11 cellular contexts compared by ENCODE assay signal in genomic region chr9:106648799-106649198, GRCh38.
DNase-seq lines count a peak whose midpoint lies in the region; ATAC-seq and TF ChIP-seq lines count a peak whose summit lies in the region.
"Had no signal": no experiment of that assay in that cellular context is flagged by ENCODE, and none has a peak within 500 bp of the region (broad histone marks: within the 10 kb centered on the region; RNA-seq: fewer than 3 reads in every experiment).

No MANE protein-coding gene starts in this region.

- intact Hi-C loops in heart left ventricle (cut with DNase I) (loop anchor here in 6 of 10 donors (5.0 to 10.0 kb wide), 4 partner anchors 214 to 526 kb away; partner anchors contain the start of gene ZNF462 (in 4 of the 6)), left cardiac atrium (cut with DNase I) (no loop called here), thyroid gland (cut with DNase I) (loop anchor here (5.0 kb wide), 1 partner anchor 524 kb away; no protein-coding TSS in a partner anchor), esophagus squamous epithelium (cut with DNase I) (no loop called here)

- H3K4me1 ChIP-seq in heart left ventricle = no peaks in the 10 kb centered on the region
- no peaks in the 10 kb centered on the region for H3K4me1 ChIP-seq in thyroid gland
- H3K4me1 ChIP-seq in esophagus squamous epithelium = no peaks in the 10 kb centered on the region
- no peaks in the 10 kb centered on the region for H3K4me1 ChIP-seq in effector memory CD4-positive, alpha-beta T cell (ENCODE audit: control insufficient read depth, insufficient read depth, low read length, poor library complexity, severe bottlenecking)

- H3K36me3 ChIP-seq in heart left ventricle (no peaks in the 10 kb centered on the region), thyroid gland (no peaks in the 10 kb centered on the region), esophagus squamous epithelium (no peaks in the 10 kb centered on the region)
- no peaks in the 10 kb centered on the region for H3K36me3 ChIP-seq in effector memory CD4-positive, alpha-beta T cell (ENCODE audit: control insufficient read depth, insufficient read depth, low read length)

- ATAC-seq in heart left ventricle (no peak), left cardiac atrium (no peak)
- ATAC-seq: GM12878 had no signal

- WGBS in heart left ventricle, 4 donors = 34 to 48% (median 43%) methylated on average over 2 of the region's 2 CpGs
- 28 to 39% methylated on average over 2 of the region's 2 CpGs for WGBS in thyroid gland, 2 donors
- WGBS in esophagus squamous epithelium, 2 donors = 17 to 25% methylated on average over 2 of the region's 2 CpGs

- no peak for TF ChIP-seq POLR2A in heart left ventricle (IDR thresholded peaks at IDR 0.05)
- TF ChIP-seq POLR2A in thyroid gland (IDR thresholded peaks at IDR 0.05) = no peak
- TF ChIP-seq POLR2A in esophagus squamous epithelium (IDR thresholded peaks at IDR 0.05) = no peak

- DNase-seq in heart left ventricle (no peak), left cardiac atrium (no peak), RKO (ENCODE audit: low spot score) (peak; percentile 37), fibroblast of the conjunctiva (ENCODE audit: low read depth) (peak; percentile 10), thyroid gland (no peak), esophagus squamous epithelium (lab: John Stamatoyannopoulos, UW) (no peak), ecto neural progenitor cell (ENCODE audit: low spot score) (no peak)
- no peak for DNase-seq in effector memory CD4-positive, alpha-beta T cell
- DNase-seq: C1 segment of cervical spinal cord, occipital lobe had no signal

- TF ChIP-seq CTCF in heart left ventricle (IDR thresholded peaks at IDR 0.05) (peak in 8 of 12 donors; percentile 6 to 50 (median 34)), thyroid gland (IDR thresholded peaks at IDR 0.05) (peak in 5 of 6 experiments; percentile 10 to 53 (median 47)), esophagus squamous epithelium (IDR thresholded peaks at IDR 0.05) (peak in 1 of 6 experiments; percentile 33)

- H3K27ac ChIP-seq in heart left ventricle (no peak overlapping the region), thyroid gland (no peak overlapping the region), esophagus squamous epithelium (no peak overlapping the region)
- no peak overlapping the region for H3K27ac ChIP-seq in effector memory CD4-positive, alpha-beta T cell (ENCODE audit: insufficient read depth, low read length, poor library complexity, severe bottlenecking)

- H3K9me3 ChIP-seq in heart left ventricle (no peaks in the 10 kb centered on the region), thyroid gland (no peaks in the 10 kb centered on the region), esophagus squamous epithelium (no peaks in the 10 kb centered on the region)
- no peaks in the 10 kb centered on the region for H3K9me3 ChIP-seq in effector memory CD4-positive, alpha-beta T cell (ENCODE audit: control insufficient read depth, low read length)

- H3K4me3 ChIP-seq in heart left ventricle (no peak overlapping the region), thyroid gland (replicated peaks in 1 of 3) (no peak overlapping the region), esophagus squamous epithelium (no peak overlapping the region)
- H3K4me3 ChIP-seq in effector memory CD4-positive, alpha-beta T cell (ENCODE audit: insufficient read depth, low read depth, low read length, poor library complexity, severe bottlenecking) = no peak overlapping the region
- H3K4me3 ChIP-seq: GM12878 had no signal

- H3K27me3 ChIP-seq in heart left ventricle (no peaks in the 10 kb centered on the region), thyroid gland (no peaks in the 10 kb centered on the region), esophagus squamous epithelium (no peaks in the 10 kb centered on the region)
- no peaks in the 10 kb centered on the region for H3K27me3 ChIP-seq in effector memory CD4-positive, alpha-beta T cell (replicated peaks; ENCODE audit: control insufficient read depth, insufficient read depth, low read length, poor library complexity, severe bottlenecking)

Comparison
In these comparisons a context has a peak if more than half of its experiments do, and no peak if none do; other contexts are left out.
1. intact Hi-C loops: an anchor here in heart left ventricle (5.0 to 10.0 kb wide) and thyroid gland (5.0 kb wide); none called in left cardiac atrium and esophagus squamous epithelium.
2. DNase-seq: peak in RKO (single experiment) and fibroblast of the conjunctiva (single experiment); none in heart left ventricle (0 of 5), left cardiac atrium (single experiment), thyroid gland (0 of 2), esophagus squamous epithelium (single experiment), ecto neural progenitor cell (single experiment) and effector memory CD4-positive, alpha-beta T cell (0 of 3).